In the genomic region with DNA sequence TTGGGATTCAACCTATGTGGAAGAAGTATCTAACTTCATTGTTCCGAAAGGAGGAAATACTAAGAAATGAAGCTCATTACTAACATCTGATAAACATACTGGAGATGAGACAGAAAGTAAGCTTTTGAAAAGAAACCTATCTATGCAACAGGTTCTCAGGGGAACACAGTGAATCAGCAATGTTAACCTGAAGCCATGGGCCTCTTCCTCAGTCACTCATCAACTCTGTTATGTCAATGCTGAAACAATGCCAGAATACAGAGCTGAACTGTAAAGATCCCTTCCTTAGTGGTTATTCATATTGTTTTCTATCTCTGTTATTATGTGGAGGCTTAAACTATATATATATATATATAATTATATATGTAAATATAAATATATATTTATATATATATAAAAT, we compare ENCODE assay signal across 30 cellular contexts. TPM values are rescaled to one million over a fixed set of nuclear protein-coding genes. Genes with fewer than 3 reads are reported as not detected.
DNase-seq lines count a peak whose midpoint lies in the region; ATAC-seq and TF ChIP-seq lines count a peak whose summit lies in the region.
"Had no signal": no experiment of that assay in that cellular context is flagged by ENCODE, and none has a peak within 500 bp of the region (broad histone marks: within the 10 kb centered on the region; RNA-seq: fewer than 3 reads in every experiment).

No MANE protein-coding gene starts in this region.

- no peaks in the 10 kb centered on the region for H3K27me3 Mint-ChIP-seq in activated CD4-positive, alpha-beta T cell treated with anti-CD3 and anti-CD28 coated beads for 36 hours
- H3K27me3 Mint-ChIP-seq in activated CD4-positive, alpha-beta T cell treated with anti-CD3 and anti-CD28 coated beads, Interleukin-2, amount 10 ng/mL, durations not matched to agents 24 days and 14 days = no peaks in the 10 kb centered on the region
- no peaks in the 10 kb centered on the region for H3K27me3 Mint-ChIP-seq in stimulated activated naive B cell treated with anti-CD40 and anti-IgM and Interleukin-4, amounts not matched to agents 10 μg/mL and 1 μg/mL and 100 μg/mL, for 72 hours
- H3K27me3 Mint-ChIP-seq: activated naive CD8-positive, alpha-beta T cell treated with anti-CD3 and anti-CD28 coated beads, Interleukin-2, amount 10 ng/mL, durations not matched to agents 7 days and 5 days; naive thymus-derived CD4-positive, alpha-beta T cell had no signal

- H3K27ac Mint-ChIP-seq in activated CD4-positive, alpha-beta T cell treated with anti-CD3 and anti-CD28 coated beads for 36 hours = no peak overlapping the region
- H3K27ac Mint-ChIP-seq in activated CD4-positive, alpha-beta T cell treated with anti-CD3 and anti-CD28 coated beads, Interleukin-2, amount 10 ng/mL, durations not matched to agents 24 days and 14 days = no peak overlapping the region
- H3K27ac Mint-ChIP-seq in stimulated activated naive B cell treated with anti-CD40 and anti-IgM and Interleukin-4, amounts not matched to agents 10 μg/mL and 1 μg/mL and 100 μg/mL, for 72 hours = no peak overlapping the region
- H3K27ac Mint-ChIP-seq: activated naive CD8-positive, alpha-beta T cell treated with anti-CD3 and anti-CD28 coated beads, Interleukin-2, amount 10 ng/mL, durations not matched to agents 7 days and 5 days; naive thymus-derived CD4-positive, alpha-beta T cell; progenitor cell of endocrine pancreas had no signal

- no peak for DNase-seq in activated CD4-positive, alpha-beta T cell treated with anti-CD3 and anti-CD28 coated beads for 36 hours
- DNase-seq in activated CD4-positive, alpha-beta T cell treated with anti-CD3 and anti-CD28 coated beads, Interleukin-2, amount 10 ng/mL, durations not matched to agents 24 days and 14 days = no peak
- peak; percentile 9 for DNase-seq in NB4 (ENCODE audit: low read depth)
- DNase-seq in SKM-1 (lab: John Stamatoyannopoulos, UW; ENCODE audit: unreplicated experiment) = peak; percentile 34
- peak; percentile 55 for DNase-seq in skeletal muscle cell (ENCODE audit: low read depth)
- DNase-seq in DMS53 (lab: John Stamatoyannopoulos, UW) = no peak
- no peak for DNase-seq in stimulated activated naive B cell treated with anti-CD40 and anti-IgM and Interleukin-4, amounts not matched to agents 10 μg/mL and 1 μg/mL and 100 μg/mL, for 72 hours
- DNase-seq: activated CD4-positive, alpha-beta T cell treated with anti-CD3 and anti-CD28 coated beads for 4 hours; activated effector memory CD4-positive, alpha-beta T cell treated with Interleukin-2 at 50 U/mL for 16 hours; activated naive CD8-positive, alpha-beta T cell treated with anti-CD3 and anti-CD28 coated beads, Interleukin-2, amount 10 ng/mL, durations not matched to agents 7 days and 5 days; DMS79; MV-4-11; NCI-H1694; NCI-H2227 treated with DMSO at 0.1 percent for 48 hours; NCI-H774; nucleus accumbens; PC-3; stimulated activated CD4-positive, alpha-beta T cell treated with anti-CD3 and anti-CD28 coated beads, Interleukin-4, amount 100 ng/mL, for 1 hour; SW 1271; trophoblast cell had no signal

- CTCF ChIA-PET in activated CD4-positive, alpha-beta T cell treated with anti-CD3 and anti-CD28 coated beads for 36 hours (lab: Charles Lee) = no interaction called here

- POLR2A ChIA-PET in activated CD4-positive, alpha-beta T cell treated with anti-CD3 and anti-CD28 coated beads for 36 hours (lab: Charles Lee) = no interaction called here

- no peaks in the 10 kb centered on the region for H3K9me3 Mint-ChIP-seq in activated CD4-positive, alpha-beta T cell treated with anti-CD3 and anti-CD28 coated beads for 36 hours (ENCODE audit: low read depth)
- H3K9me3 Mint-ChIP-seq in activated CD4-positive, alpha-beta T cell treated with anti-CD3 and anti-CD28 coated beads, Interleukin-2, amount 10 ng/mL, durations not matched to agents 24 days and 14 days = no peaks in the 10 kb centered on the region
- H3K9me3 Mint-ChIP-seq in stimulated activated naive B cell treated with anti-CD40 and anti-IgM and Interleukin-4, amounts not matched to agents 10 μg/mL and 1 μg/mL and 100 μg/mL, for 72 hours = peaks cover 0 to 4% of the 10 kb centered on the region in 2 donors

- no peak overlapping the region for H3K4me3 Mint-ChIP-seq in activated CD4-positive, alpha-beta T cell treated with anti-CD3 and anti-CD28 coated beads for 36 hours
- H3K4me3 Mint-ChIP-seq in activated CD4-positive, alpha-beta T cell treated with anti-CD3 and anti-CD28 coated beads, Interleukin-2, amount 10 ng/mL, durations not matched to agents 24 days and 14 days = no peak overlapping the region
- no peak overlapping the region for H3K4me3 Mint-ChIP-seq in stimulated activated naive B cell treated with anti-CD40 and anti-IgM and Interleukin-4, amounts not matched to agents 10 μg/mL and 1 μg/mL and 100 μg/mL, for 72 hours
- H3K4me3 Mint-ChIP-seq: activated naive CD8-positive, alpha-beta T cell treated with anti-CD3 and anti-CD28 coated beads, Interleukin-2, amount 10 ng/mL, durations not matched to agents 7 days and 5 days; naive thymus-derived CD4-positive, alpha-beta T cell had no signal

- no peaks in the 10 kb centered on the region for H3K4me1 Mint-ChIP-seq in activated CD4-positive, alpha-beta T cell treated with anti-CD3 and anti-CD28 coated beads for 36 hours
- no peaks in the 10 kb centered on the region for H3K4me1 Mint-ChIP-seq in activated CD4-positive, alpha-beta T cell treated with anti-CD3 and anti-CD28 coated beads, Interleukin-2, amount 10 ng/mL, durations not matched to agents 24 days and 14 days
- H3K4me1 Mint-ChIP-seq in stimulated activated naive B cell treated with anti-CD40 and anti-IgM and Interleukin-4, amounts not matched to agents 10 μg/mL and 1 μg/mL and 100 μg/mL, for 72 hours = no peaks in the 10 kb centered on the region
- H3K4me1 Mint-ChIP-seq: activated naive CD8-positive, alpha-beta T cell treated with anti-CD3 and anti-CD28 coated beads, Interleukin-2, amount 10 ng/mL, durations not matched to agents 7 days and 5 days; naive thymus-derived CD4-positive, alpha-beta T cell had no signal

- H3K36me3 Mint-ChIP-seq in activated CD4-positive, alpha-beta T cell treated with anti-CD3 and anti-CD28 coated beads for 36 hours (ENCODE audit: low read depth) = no peaks in the 10 kb centered on the region
- H3K36me3 Mint-ChIP-seq in activated CD4-positive, alpha-beta T cell treated with anti-CD3 and anti-CD28 coated beads, Interleukin-2, amount 10 ng/mL, durations not matched to agents 24 days and 14 days (ENCODE audit: low read depth) = no peaks in the 10 kb centered on the region
- no peaks in the 10 kb centered on the region for H3K36me3 Mint-ChIP-seq in stimulated activated naive B cell treated with anti-CD40 and anti-IgM and Interleukin-4, amounts not matched to agents 10 μg/mL and 1 μg/mL and 100 μg/mL, for 72 hours
- H3K36me3 Mint-ChIP-seq: activated naive CD8-positive, alpha-beta T cell treated with anti-CD3 and anti-CD28 coated beads, Interleukin-2, amount 10 ng/mL, durations not matched to agents 7 days and 5 days had no signal

- TF ChIP-seq POLR2A in NB4 (IDR thresholded peaks at IDR 0.05; ENCODE audit: extremely low read depth, insufficient read length) = no peak

- ATAC-seq in activated CD4-positive, alpha-beta T cell treated with anti-CD3 and anti-CD28 coated beads for 36 hours = peak; percentile 69
- no peak for ATAC-seq in stimulated activated naive B cell treated with anti-CD40 and anti-IgM and Interleukin-4, amounts not matched to agents 10 μg/mL and 1 μg/mL and 100 μg/mL, for 72 hours (replicated peaks)
- ATAC-seq: HCT116; naive thymus-derived CD4-positive, alpha-beta T cell; PC-3; Right ventricle myocardium inferior; sciatic nerve had no signal

- intact Hi-C loops in activated CD4-positive, alpha-beta T cell treated with anti-CD3 and anti-CD28 coated beads for 36 hours (cut with DNase I, micrococcal nuclease) = no loop called here
- intact Hi-C loops in activated CD4-positive, alpha-beta T cell treated with anti-CD3 and anti-CD28 coated beads, Interleukin-2, amount 10 ng/mL, durations not matched to agents 24 days and 14 days (cut with micrococcal nuclease) = no loop called here

- TF ChIP-seq CTCF in NB4 (IDR thresholded peaks at IDR 0.05; ENCODE audit: low read depth, low read length) = no peak

- H3K4me3 ChIP-seq in NB4 (ENCODE audit: low read depth, low read length) (no peak overlapping the region), skeletal muscle cell (ENCODE audit: low read depth, low read length) (no peak overlapping the region)
- H3K4me3 ChIP-seq: ascending aorta; BLaER1 treated with 17β-estradiol and CSF1 and Interleukin-3, amounts not matched to agents 10 nM and 100 nM; hepatocyte; lung had no signal

RNA-seq across cellular contexts. Expression of gene ESRRG, which starts 55.5 kb away (rescaled TPM):
- total RNA-seq in activated CD4-positive, alpha-beta T cell treated with anti-CD3 and anti-CD28 coated beads for 36 hours = not detected
- not detected in 2 replicates for total RNA-seq in activated CD4-positive, alpha-beta T cell treated with anti-CD3 and anti-CD28 coated beads, Interleukin-2, amount 10 ng/mL, durations not matched to agents 24 days and 14 days
- total RNA-seq: activated naive CD8-positive, alpha-beta T cell treated with anti-CD3 and anti-CD28 coated beads, Interleukin-2, amount 10 ng/mL, durations not matched to agents 7 days and 5 days; ascending aorta; endothelial cell of umbilical vein; naive thymus-derived CD4-positive, alpha-beta T cell had no signal

Comparison
In these comparisons a context has a peak if more than half of its experiments do, and no peak if none do; other contexts are left out.
1. DNase-seq: peak in NB4 (single experiment), SKM-1 (single experiment) and skeletal muscle cell (single experiment); none in activated CD4-positive, alpha-beta T cell treated with anti-CD3 and anti-CD28 coated beads for 36 hours (single experiment), activated CD4-positive, alpha-beta T cell treated with anti-CD3 and anti-CD28 coated beads, Interleukin-2, amount 10 ng/mL, durations not matched to agents 24 days and 14 days (single experiment), DMS53 (single experiment) and stimulated activated naive B cell treated with anti-CD40 and anti-IgM and Interleukin-4, amounts not matched to agents 10 μg/mL and 1 μg/mL and 100 μg/mL, for 72 hours (single experiment).